In the genomic region with DNA sequence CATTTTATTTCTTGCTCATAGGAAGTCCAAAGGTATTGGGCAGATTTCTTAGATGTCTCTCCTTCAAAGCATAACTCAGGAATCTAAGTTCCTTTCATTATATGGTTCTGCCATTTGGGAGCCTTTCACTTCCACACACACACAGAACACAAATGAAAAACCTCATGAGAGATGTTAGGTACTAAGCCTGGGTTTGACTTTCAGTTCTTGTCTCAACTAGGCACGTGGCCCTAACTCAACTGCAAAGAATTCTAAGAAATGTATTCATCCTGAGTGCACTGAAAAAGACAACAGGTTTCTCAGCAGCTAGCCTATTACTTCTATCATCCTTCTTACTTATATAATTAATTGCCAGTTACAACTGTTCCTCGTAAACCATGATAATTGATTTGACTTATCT, we compare ENCODE assay signal across 11 cellular contexts.
DNase-seq lines count a peak whose midpoint lies in the region; ATAC-seq and TF ChIP-seq lines count a peak whose summit lies in the region.
"Had no signal": no experiment of that assay in that cellular context is flagged by ENCODE, and none has a peak within 500 bp of the region (broad histone marks: within the 10 kb centered on the region; RNA-seq: fewer than 3 reads in every experiment).

No MANE protein-coding gene starts in this region.

- H3K27me3 Mint-ChIP-seq in activated CD4-positive, alpha-beta T cell treated with anti-CD3 and anti-CD28 coated beads, Interleukin-2, amount 10 ng/mL, durations not matched to agents 7 days and 5 days, result no peaks in the 10 kb centered on the region
- no peaks in the 10 kb centered on the region for H3K27me3 Mint-ChIP-seq in memory B cell
- H3K27me3 Mint-ChIP-seq: central memory CD8-positive, alpha-beta T cell had no signal

- peak; percentile 86 for ATAC-seq in GM21526 (IDR thresholded peaks at IDR 0.05; ENCODE audit: low FRiP score, unreplicated experiment)
- ATAC-seq in HG03432 (IDR thresholded peaks at IDR 0.05; ENCODE audit: unreplicated experiment), result peak; percentile 65
- ATAC-seq in memory B cell (ENCODE audit: low read depth), result peak; percentile 19
- ATAC-seq: gastroesophageal sphincter, Panc1 had no signal

- H3K9me3 ChIP-seq in hepatocyte (ENCODE audit: low read depth) (no peaks in the 10 kb centered on the region), ascending aorta (no peaks in the 10 kb centered on the region)
- H3K9me3 ChIP-seq: gastroesophageal sphincter had no signal

- intact Hi-C loops in ascending aorta (cut with DNase I), result no loop called here

- TF ChIP-seq CTCF in hepatocyte (IDR thresholded peaks at IDR 0.05; ENCODE audit: poor library complexity), result no peak
- no peak for TF ChIP-seq CTCF in ascending aorta (IDR thresholded peaks at IDR 0.05)

- no peaks in the 10 kb centered on the region for H3K9me2 ChIP-seq in hepatocyte (replicated peaks; ENCODE audit: insufficient read depth)

- peak; percentile 13 for DNase-seq in activated CD4-positive, alpha-beta T cell treated with anti-CD3 and anti-CD28 coated beads, Interleukin-2, amount 10 ng/mL, durations not matched to agents 7 days and 5 days
- no peak for DNase-seq in activated CD4-positive, alpha-beta T cell treated with anti-CD3 and anti-CD28 coated beads for 1 hour
- no peak for DNase-seq in memory B cell (ENCODE audit: low spot score in 2 of 2)
- no peak for DNase-seq in hepatocyte (ENCODE audit: low spot score)
- DNase-seq in ascending aorta (ENCODE audit: low spot score in 2 of 2), result no peak
- no peak for DNase-seq in OCI-M2 (lab: John Stamatoyannopoulos, UW; ENCODE audit: unreplicated experiment)

- H3K4me3 ChIP-seq in hepatocyte (no peak overlapping the region), ascending aorta (no peak overlapping the region)
- H3K4me3 ChIP-seq: gastroesophageal sphincter had no signal

- no peak overlapping the region for H2AFZ ChIP-seq in hepatocyte

- CTCF ChIA-PET in activated CD4-positive, alpha-beta T cell treated with anti-CD3 and anti-CD28 coated beads, Interleukin-2, amount 10 ng/mL, durations not matched to agents 7 days and 5 days (lab: Charles Lee), result interaction anchor here (0.9 to 1.1 kb wide), 2 partner anchors 26 to 285 kb away, joined by 3 to 4 read pairs; no protein-coding TSS in a partner anchor

- H3K27ac Mint-ChIP-seq in activated CD4-positive, alpha-beta T cell treated with anti-CD3 and anti-CD28 coated beads, Interleukin-2, amount 10 ng/mL, durations not matched to agents 7 days and 5 days, result peak overlapping the region; percentile 82
- no peak overlapping the region for H3K27ac Mint-ChIP-seq in memory B cell

- WGBS in hepatocyte (ENCODE audit: low lambda C conversion rate, missing lambda C conversion rate), result 76% methylated on average over 2 of the region's 2 CpGs

- H3K27ac ChIP-seq in hepatocyte (no peak overlapping the region), ascending aorta (no peak overlapping the region)
- H3K27ac ChIP-seq: gastroesophageal sphincter had no signal

- peaks cover 36% of the 10 kb centered on the region for H3K4me1 Mint-ChIP-seq in activated CD4-positive, alpha-beta T cell treated with anti-CD3 and anti-CD28 coated beads, Interleukin-2, amount 10 ng/mL, durations not matched to agents 7 days and 5 days
- peaks cover 19% of the 10 kb centered on the region for H3K4me1 Mint-ChIP-seq in memory B cell

- H3K36me3 Mint-ChIP-seq in activated CD4-positive, alpha-beta T cell treated with anti-CD3 and anti-CD28 coated beads, Interleukin-2, amount 10 ng/mL, durations not matched to agents 7 days and 5 days (ENCODE audit: low read depth), result peaks cover 10% of the 10 kb centered on the region
- H3K36me3 Mint-ChIP-seq in memory B cell, result no peaks in the 10 kb centered on the region

- no peaks in the 10 kb centered on the region for H3K4me1 ChIP-seq in hepatocyte (ENCODE audit: insufficient read depth)
- H3K4me1 ChIP-seq in ascending aorta, result no peaks in the 10 kb centered on the region
- H3K4me1 ChIP-seq: gastroesophageal sphincter had no signal

- no peak overlapping the region for H3K4me3 Mint-ChIP-seq in activated CD4-positive, alpha-beta T cell treated with anti-CD3 and anti-CD28 coated beads, Interleukin-2, amount 10 ng/mL, durations not matched to agents 7 days and 5 days
- no peak overlapping the region for H3K4me3 Mint-ChIP-seq in memory B cell
- H3K4me3 Mint-ChIP-seq: central memory CD8-positive, alpha-beta T cell had no signal

- H3K36me3 ChIP-seq in hepatocyte (replicated peaks; ENCODE audit: insufficient read depth, low read depth) (no peaks in the 10 kb centered on the region), ascending aorta (no peaks in the 10 kb centered on the region)
- H3K36me3 ChIP-seq: gastroesophageal sphincter had no signal

- no peaks in the 10 kb centered on the region for H4K20me1 ChIP-seq in hepatocyte (ENCODE audit: insufficient read depth, poor library complexity, severe bottlenecking)

- H3K27me3 ChIP-seq in hepatocyte, result no peaks in the 10 kb centered on the region
- H3K27me3 ChIP-seq in ascending aorta, result no peaks in the 10 kb centered on the region
- H3K27me3 ChIP-seq: gastroesophageal sphincter had no signal

- no peaks in the 10 kb centered on the region for H3K79me2 ChIP-seq in hepatocyte

- POLR2A ChIA-PET in activated CD4-positive, alpha-beta T cell treated with anti-CD3 and anti-CD28 coated beads, Interleukin-2, amount 10 ng/mL, durations not matched to agents 7 days and 5 days (lab: Charles Lee), result interaction anchor here (0.8 kb wide), 1 partner anchor 190 kb away, joined by 3 read pairs; no protein-coding TSS in a partner anchor

- peaks cover 12% of the 10 kb centered on the region for H3K9me3 Mint-ChIP-seq in activated CD4-positive, alpha-beta T cell treated with anti-CD3 and anti-CD28 coated beads, Interleukin-2, amount 10 ng/mL, durations not matched to agents 7 days and 5 days
- H3K9me3 Mint-ChIP-seq in memory B cell, result no peaks in the 10 kb centered on the region
- H3K9me3 Mint-ChIP-seq: central memory CD8-positive, alpha-beta T cell had no signal

- H3K4me2 ChIP-seq in hepatocyte, result no peak overlapping the region

Comparison
In these comparisons a context has a peak if more than half of its experiments do, and no peak if none do; other contexts are left out.
1. ATAC-seq: peak in every context shown above with its lines; median percentile 86 in GM21526; 65 in HG03432; 19 in memory B cell.